In the genomic region with DNA sequence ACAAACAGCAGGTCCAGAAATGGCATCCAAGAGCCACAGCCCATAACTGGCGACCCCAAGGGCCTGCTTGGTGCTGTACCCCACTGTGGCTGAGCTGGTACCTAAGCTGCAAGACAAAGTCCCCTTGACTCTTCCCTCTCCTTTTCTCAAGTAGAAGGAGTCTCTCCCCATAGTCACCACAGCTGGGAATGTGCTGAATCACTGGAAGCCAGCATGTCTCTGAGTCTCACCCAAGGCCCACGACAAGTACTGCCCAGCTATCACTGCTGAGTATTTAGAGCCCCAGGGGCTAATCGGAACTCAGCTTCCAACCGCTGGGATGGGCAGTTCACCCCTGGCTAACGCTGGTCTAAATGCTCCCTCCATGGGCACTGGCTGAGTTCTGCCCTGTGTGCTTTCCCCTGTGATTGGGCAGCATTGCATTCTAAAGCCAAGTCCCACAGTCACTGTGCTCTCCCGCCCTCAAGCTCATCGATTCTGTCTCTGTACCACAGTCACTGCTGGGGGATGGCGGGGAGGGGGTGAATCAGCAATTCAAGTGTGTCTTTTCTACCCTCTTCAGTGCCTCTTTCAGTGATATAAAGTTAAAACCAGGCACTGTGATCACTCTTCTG, we compare ENCODE assay signal across 34 cellular contexts. TPM values are rescaled to one million over a fixed set of nuclear protein-coding genes. Genes with fewer than 3 reads are reported as not detected.
DNase-seq lines count a peak whose midpoint lies in the region; ATAC-seq and TF ChIP-seq lines count a peak whose summit lies in the region.
"Had no signal": no experiment of that assay in that cellular context is flagged by ENCODE, and none has a peak within 500 bp of the region (broad histone marks: within the 10 kb centered on the region; RNA-seq: fewer than 3 reads in every experiment).

No MANE protein-coding gene starts in this region.

- DNase-seq in ELF-1 (ENCODE audit: low read depth, low spot score) (peak; percentile 69), SK-N-MC (ENCODE audit: low read depth, low spot score) (no peak), neural progenitor cell (ENCODE audit: low spot score) (no peak), NCI-H2081 treated with DMSO at 0.1 percent for 48 hours (lab: John Stamatoyannopoulos, UW) (no peak)
- DNase-seq in central memory CD4-positive, alpha-beta T cell = no peak
- DNase-seq in activated CD4-positive, alpha-beta T cell treated with anti-CD3 and anti-CD28 coated beads, Interleukin-2, amount 10 ng/mL, durations not matched to agents 24 days and 14 days = no peak
- DNase-seq: activated CD4-positive, alpha-beta T cell treated with anti-CD3 and anti-CD28 coated beads for 36 hours; activated CD8-positive, alpha-beta memory T cell treated with anti-CD3 and anti-CD28 coated beads for 24 hours; activated naive CD4-positive, alpha-beta T cell treated with Interleukin-2 at 50 U/mL for 16 hours; activated T-cell treated with anti-CD3 and anti-CD28 coated beads, Interleukin-2, amount 50 U/mL, for 1 hour; anterior cingulate cortex; foreskin fibroblast; left lung; midbrain; NCI-H1048; NCI-H1694 treated with DMSO at 0.1 percent for 48 hours; NCI-H526 treated with DMSO at 0.1 percent for 48 hours; pancreas; right lobe of liver; SJCRH30; stimulated activated CD4-positive, alpha-beta T cell treated with anti-CD3 and anti-CD28 coated beads, Interleukin-15, amount 100 ng/mL, for 24 hours; tibial artery had no signal

- no peak for TF ChIP-seq CTCF in neural progenitor cell (IDR thresholded peaks at IDR 0.05)

- peaks cover 5% of the 10 kb centered on the region for H3F3A ChIP-seq in neural progenitor cell (ENCODE audit: low read depth)

- no peak overlapping the region for H3K27ac Mint-ChIP-seq in neural progenitor cell
- H3K27ac Mint-ChIP-seq in activated CD4-positive, alpha-beta T cell treated with anti-CD3 and anti-CD28 coated beads, Interleukin-2, amount 10 ng/mL, durations not matched to agents 24 days and 14 days = no peak overlapping the region
- H3K27ac Mint-ChIP-seq: activated CD4-positive, alpha-beta T cell treated with anti-CD3 and anti-CD28 coated beads for 36 hours; natural killer cell treated with Interleukin-12 subunit alpha and Interleukin-12 subunit beta and Interleukin-15 and Interleukin-18, amount 100 ng/mL, for 72 hours; stimulated activated naive CD8-positive, alpha-beta T cell treated with anti-CD3 and anti-CD28 coated beads, Interleukin-15, Interleukin-2, amounts not matched to agents 100 ng/mL and 50 ng/mL, for 24 hours had no signal

- H3K4me3 ChIP-seq in SK-N-MC = no peak overlapping the region
- peak overlapping the region in 1 of 2 donors; percentile 16 for H3K4me3 ChIP-seq in esophagus (ENCODE audit: low read depth in 1 of 2, low read length in 2 of 2)
- H3K4me3 ChIP-seq in neural progenitor cell = no peak overlapping the region
- H3K4me3 ChIP-seq: left lung, pancreas, right lobe of liver, SJCRH30, tibial artery had no signal

- H3K9me3 ChIP-seq in SK-N-MC (ENCODE audit: low read depth, low read length) (peaks cover 3% of the 10 kb centered on the region; the same call in 1 of the 2 replicates), esophagus (ENCODE audit: control insufficient read depth in 2 of 2, insufficient read depth in 1 of 2, low read depth in 1 of 2, low read length in 1 of 2) (no peaks in the 10 kb centered on the region), neural progenitor cell (ENCODE audit: low read depth) (no peaks in the 10 kb centered on the region)
- H3K9me3 ChIP-seq: left lung, pancreas, right lobe of liver, SJCRH30, tibial artery had no signal

- H3K4me1 ChIP-seq in esophagus (ENCODE audit: control insufficient read depth in 2 of 2, insufficient read depth in 2 of 2, low read length in 1 of 2) (peaks cover 0 to 10% of the 10 kb centered on the region in 2 donors), neural progenitor cell (peaks cover 8% of the 10 kb centered on the region)
- H3K4me1 ChIP-seq: left lung, pancreas, right lobe of liver, SJCRH30 had no signal

- no peaks in the 10 kb centered on the region for H3K79me2 ChIP-seq in neural progenitor cell (ENCODE audit: low read depth)

- no peaks in the 10 kb centered on the region for H3K36me3 ChIP-seq in SK-N-MC (ENCODE audit: insufficient read depth, low read length)
- peaks cover 0 to 2% of the 10 kb centered on the region in 2 donors for H3K36me3 ChIP-seq in esophagus (ENCODE audit: control insufficient read depth in 2 of 2, insufficient read depth in 2 of 2, low read length in 1 of 2)
- peaks cover 3% of the 10 kb centered on the region for H3K36me3 ChIP-seq in neural progenitor cell
- H3K36me3 ChIP-seq: left lung, pancreas, right lobe of liver, SJCRH30, tibial artery had no signal

- intact Hi-C loops in activated CD4-positive, alpha-beta T cell treated with anti-CD3 and anti-CD28 coated beads, Interleukin-2, amount 10 ng/mL, durations not matched to agents 24 days and 14 days (cut with micrococcal nuclease) = no loop called here

- H3K27me3 ChIP-seq in esophagus (ENCODE audit: control insufficient read depth in 1 of 2, insufficient read depth in 2 of 2, low read length in 2 of 2) = no peaks in the 10 kb centered on the region
- no peaks in the 10 kb centered on the region for H3K27me3 ChIP-seq in neural progenitor cell
- H3K27me3 ChIP-seq: left lung, right lobe of liver, SJCRH30, tibial artery had no signal

- no peak overlapping the region for H3K4me2 ChIP-seq in neural progenitor cell

- peaks cover 4% of the 10 kb centered on the region for H3K4me1 Mint-ChIP-seq in neural progenitor cell
- peaks cover 3% of the 10 kb centered on the region for H3K4me1 Mint-ChIP-seq in activated CD4-positive, alpha-beta T cell treated with anti-CD3 and anti-CD28 coated beads, Interleukin-2, amount 10 ng/mL, durations not matched to agents 24 days and 14 days
- H3K4me1 Mint-ChIP-seq: central memory CD8-positive, alpha-beta T cell had no signal

- ATAC-seq in HG03469 (IDR thresholded peaks at IDR 0.05; ENCODE audit: unreplicated experiment) = no peak
- ATAC-seq: activated CD4-positive, alpha-beta T cell treated with anti-CD3 and anti-CD28 coated beads for 36 hours; HCT116; left lung; natural killer cell treated with Interleukin-12 subunit alpha and Interleukin-12 subunit beta and Interleukin-15 and Interleukin-18, amount 100 ng/mL, for 72 hours; pancreas; right lobe of liver had no signal

- peak overlapping the region; percentile 22 for H2AFZ ChIP-seq in neural progenitor cell (replicated peaks)

- H3K9ac ChIP-seq in SK-N-MC (ENCODE audit: insufficient read length) (no peak overlapping the region), neural progenitor cell (no peak overlapping the region)

- 65 to 67% methylated on average over 8 of the region's 8 CpGs for WGBS in esophagus, 2 donors

- peaks cover 15% of the 10 kb centered on the region for H3K9me3 Mint-ChIP-seq in neural progenitor cell
- H3K9me3 Mint-ChIP-seq in activated CD4-positive, alpha-beta T cell treated with anti-CD3 and anti-CD28 coated beads, Interleukin-2, amount 10 ng/mL, durations not matched to agents 24 days and 14 days = no peaks in the 10 kb centered on the region
- H3K9me3 Mint-ChIP-seq: central memory CD8-positive, alpha-beta T cell; natural killer cell treated with Interleukin-12 subunit alpha and Interleukin-12 subunit beta and Interleukin-15 and Interleukin-18, amount 100 ng/mL, for 72 hours; stimulated activated naive CD8-positive, alpha-beta T cell treated with anti-CD3 and anti-CD28 coated beads, Interleukin-15, Interleukin-2, amounts not matched to agents 100 ng/mL and 50 ng/mL, for 24 hours had no signal

- H3K4me3 Mint-ChIP-seq in neural progenitor cell = no peak overlapping the region
- H3K4me3 Mint-ChIP-seq in activated CD4-positive, alpha-beta T cell treated with anti-CD3 and anti-CD28 coated beads, Interleukin-2, amount 10 ng/mL, durations not matched to agents 24 days and 14 days = no peak overlapping the region
- H3K4me3 Mint-ChIP-seq: activated CD4-positive, alpha-beta T cell treated with anti-CD3 and anti-CD28 coated beads for 36 hours; CD14-positive monocyte; central memory CD8-positive, alpha-beta T cell; natural killer cell treated with Interleukin-12 subunit alpha and Interleukin-12 subunit beta and Interleukin-15 and Interleukin-18, amount 100 ng/mL, for 72 hours; stimulated activated naive CD8-positive, alpha-beta T cell treated with anti-CD3 and anti-CD28 coated beads, Interleukin-15, Interleukin-2, amounts not matched to agents 100 ng/mL and 50 ng/mL, for 24 hours had no signal

- H3K36me3 Mint-ChIP-seq in neural progenitor cell = no peaks in the 10 kb centered on the region
- H3K36me3 Mint-ChIP-seq in activated CD4-positive, alpha-beta T cell treated with anti-CD3 and anti-CD28 coated beads, Interleukin-2, amount 10 ng/mL, durations not matched to agents 24 days and 14 days (ENCODE audit: low read depth) = no peaks in the 10 kb centered on the region
- H3K36me3 Mint-ChIP-seq: CD14-positive monocyte; natural killer cell treated with Interleukin-12 subunit alpha and Interleukin-12 subunit beta and Interleukin-15 and Interleukin-18, amount 100 ng/mL, for 72 hours had no signal

- H4K20me1 ChIP-seq in neural progenitor cell (ENCODE audit: low read depth) = no peaks in the 10 kb centered on the region

- no peaks in the 10 kb centered on the region for H3K27me3 Mint-ChIP-seq in neural progenitor cell (ENCODE audit: insufficient read depth, low read depth)
- H3K27me3 Mint-ChIP-seq in activated CD4-positive, alpha-beta T cell treated with anti-CD3 and anti-CD28 coated beads, Interleukin-2, amount 10 ng/mL, durations not matched to agents 24 days and 14 days = peaks cover 16% of the 10 kb centered on the region

- H3K27ac ChIP-seq in SK-N-MC (peak overlapping the region; percentile 11; the same call in 1 of the 2 replicates), esophagus (ENCODE audit: low read depth in 2 of 2, low read length in 1 of 2) (peak overlapping the region; percentile 61 to 85), neural progenitor cell (no peak overlapping the region)
- H3K27ac ChIP-seq: left lung, pancreas, right lobe of liver, SJCRH30, tibial artery had no signal

RNA-seq across cellular contexts. Expression of gene A2ML1, which starts 6.2 kb away (rescaled TPM):
- polyA plus RNA-seq in esophagus = 100 to 1,000 TPM; 477 to 614 TPM
- total RNA-seq in neural progenitor cell (ENCODE audit: low replicate concordance) = 0.15 and 0.43 TPM in 2 replicates
- not detected in 2 replicates for total RNA-seq in activated CD4-positive, alpha-beta T cell treated with anti-CD3 and anti-CD28 coated beads, Interleukin-2, amount 10 ng/mL, durations not matched to agents 24 days and 14 days
- total RNA-seq: activated CD4-positive, alpha-beta T cell treated with anti-CD3 and anti-CD28 coated beads for 36 hours; Daoy; dermis microvascular lymphatic vessel endothelial cell; endothelial cell of umbilical vein; left lung; natural killer cell treated with Interleukin-12 subunit alpha and Interleukin-12 subunit beta and Interleukin-15 and Interleukin-18, amount 100 ng/mL, for 72 hours; pancreas; SJCRH30; T-helper 1 cell treated with Interleukin-12 subunit alpha and Interleukin-12 subunit beta and Interleukin-4 antibody, amounts not matched to agents 30 ng/mL and 1 ng/mL, for 36 hours had no signal
- polyA plus RNA-seq: AG04450, CD14-positive monocyte, endothelial cell of umbilical vein had no signal
